In the genomic region with DNA sequence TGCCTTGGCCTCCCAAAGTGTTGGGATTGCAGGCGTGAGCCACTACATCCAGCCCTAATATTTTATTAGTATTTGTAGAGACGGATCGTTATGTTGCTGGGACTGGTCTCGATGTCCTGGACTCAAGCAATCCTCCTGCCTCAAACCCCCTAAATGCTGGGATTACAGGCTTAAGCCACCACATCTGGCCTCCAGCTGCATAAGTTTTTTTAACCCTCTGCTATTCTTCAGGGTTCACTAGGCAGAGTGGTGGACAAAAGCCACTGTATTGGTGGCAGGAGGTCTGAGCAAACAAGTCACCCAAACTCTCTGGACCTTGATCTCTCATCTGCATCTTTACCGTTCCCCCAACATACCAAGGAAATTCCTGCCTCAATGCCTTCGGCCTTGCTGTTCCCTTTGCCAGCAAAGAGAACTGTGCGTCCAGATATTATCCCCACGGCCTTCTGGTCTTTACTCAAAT, we compare ENCODE assay signal across 12 cellular contexts. TPM values are rescaled to one million over a fixed set of nuclear protein-coding genes. Genes with fewer than 3 reads are reported as not detected.
A peak's percentile ranks its signal among the peaks of the same experiment; 100 is the strongest.
DNase-seq lines count a peak whose midpoint lies in the region; ATAC-seq, FAIRE-seq and TF ChIP-seq lines count a peak whose summit lies in the region.
"Had no signal": no experiment of that assay in that cellular context is flagged by ENCODE, and none has a peak within 500 bp of the region (broad histone marks: within the 10 kb centered on the region; RNA-seq: fewer than 3 reads in every experiment).

No MANE protein-coding gene starts in this region.

- CTCF ChIA-PET in HepG2 (lab: Yijun Ruan, JAX; ENCODE audit: low intra/inter-chr PET ratio, low total read pairs) = no interaction called here

- peaks cover 28 to 63% of the 10 kb centered on the region in 2 donors for H3K4me1 Mint-ChIP-seq in stimulated activated naive B cell treated with anti-CD40 and anti-IgM and Interleukin-4, amounts not matched to agents 10 μg/mL and 1 μg/mL and 100 μg/mL, for 72 hours

- H3K36me3 ChIP-seq in GM23248 (ENCODE audit: low read depth) (no peaks in the 10 kb centered on the region), ascending aorta (no peaks in the 10 kb centered on the region), HepG2 (replicated peaks in 1 of 2; ENCODE audit: control insufficient read depth in 1 of 2, insufficient read depth in 2 of 2, low read length in 2 of 2) (no peaks in the 10 kb centered on the region)

- in situ Hi-C loops in GM23248 (cut with MboI) = no loop called here
- in situ Hi-C loops in HepG2 (cut with HindIII; ENCODE audit: extremely low pct_ligation_motif_present, low pct_unique_long_range_greater_than_20kb) = no loop called here

- H4K20me1 ChIP-seq in GM23248 (ENCODE audit: insufficient read depth) (no peaks in the 10 kb centered on the region), HepG2 (ENCODE audit: insufficient read depth, low read length) (no peaks in the 10 kb centered on the region)

- H3K9me2 ChIP-seq in GM23248 (ENCODE audit: insufficient read depth) = no peaks in the 10 kb centered on the region

- BruUV-seq in HepG2 (replicated peaks; lab: Mats Ljungman, UMichigan) = no TSS peak

- DNase-seq in GM23248 (no peak), ascending aorta (ENCODE audit: low spot score in 2 of 2) (no peak), HepG2 (ENCODE audit: low spot score) (no peak), NOMO-1 treated with dmso at 0.1 percent for 144 hours (lab: John Stamatoyannopoulos, UW; ENCODE audit: unreplicated experiment) (no peak)
- no peak for DNase-seq in stimulated activated naive B cell treated with anti-CD40 and anti-IgM and Interleukin-4, amounts not matched to agents 10 μg/mL and 1 μg/mL and 100 μg/mL, for 72 hours
- DNase-seq in stimulated activated CD4-positive, alpha-beta T cell treated with anti-CD3 and anti-CD28 coated beads, Interleukin-12 subunit alpha, Interleukin-12 subunit beta, amount 100 ng/mL, for 4 hours = no peak
- DNase-seq in activated naive CD4-positive, alpha-beta T cell treated with Interleukin-2 at 50 U/mL for 16 hours = no peak
- DNase-seq: CD8-positive, alpha-beta T cell; kidney glomerular epithelial cell; T-helper 1 cell had no signal

- FAIRE-seq in HepG2 (lab: Jason Lieb, UNC) = no peak

- H3K4me3 Mint-ChIP-seq in stimulated activated naive B cell treated with anti-CD40 and anti-IgM and Interleukin-4, amounts not matched to agents 10 μg/mL and 1 μg/mL and 100 μg/mL, for 72 hours = peak overlapping the region in 1 of 2 donors; percentile 12
- H3K4me3 Mint-ChIP-seq: CD8-positive, alpha-beta T cell had no signal

- intact Hi-C loops in ascending aorta (cut with DNase I) = no loop called here
- intact Hi-C loops in HepG2 (cut with micrococcal nuclease; ENCODE audit: unreplicated experiment) = no loop called here

- no peaks in the 10 kb centered on the region for H3K79me2 ChIP-seq in GM23248 (ENCODE audit: insufficient read depth)
- no peaks in the 10 kb centered on the region for H3K79me2 ChIP-seq in HepG2 (ENCODE audit: insufficient read depth, low read length)

- TF ChIP-seq RAD21 in HepG2 (CRISPR knock-in tag; IDR thresholded peaks at IDR 0.05) = no peak

- TF ChIP-seq CTCF in ascending aorta (IDR thresholded peaks at IDR 0.05) (no peak), HepG2 (CRISPR knock-in tag; IDR thresholded peaks at IDR 0.05) (no peak)

- H3K9ac ChIP-seq in GM23248 (peak overlapping the region; percentile 22; the same call in 1 of the 2 replicates), HepG2 (ENCODE audit: insufficient read depth, low read depth, low read length) (no peak overlapping the region)

- ATAC-seq in HepG2 (0 out of 3 replicates have a peak, but pooled peaks have one; percentile 14), esophagus mucosa (no peak)
- ATAC-seq in stimulated activated naive B cell treated with anti-CD40 and anti-IgM and Interleukin-4, amounts not matched to agents 10 μg/mL and 1 μg/mL and 100 μg/mL, for 72 hours (replicated peaks) = no peak
- ATAC-seq: CD8-positive, alpha-beta T cell had no signal

- peak overlapping the region; percentile 69 for H2AFZ ChIP-seq in GM23248
- no peak overlapping the region for H2AFZ ChIP-seq in HepG2 (ENCODE audit: low read length)

- H3K27ac ChIP-seq in GM23248 = peak overlapping the region; percentile 49
- H3K27ac ChIP-seq in ascending aorta = peak overlapping the region; percentile 23 to 38
- H3K27ac ChIP-seq in HepG2 (ENCODE audit: extremely low read length, insufficient read depth, low read length) = no peak overlapping the region
- H3K27ac ChIP-seq: HL-60 had no signal

- peak overlapping the region; percentile 32; the same call in 1 of the 2 replicates for H3K4me3 ChIP-seq in GM23248
- H3K4me3 ChIP-seq in ascending aorta = no peak overlapping the region
- H3K4me3 ChIP-seq in HepG2 (replicated peaks in 1 of 3; ENCODE audit: insufficient read depth in 1 of 3, low read depth in 2 of 3, low read length in 3 of 3) = peak overlapping the region in 1 of 3 experiments; percentile 37; a peak in 1 of 6 replicates

- H3K4me2 ChIP-seq in GM23248 (ENCODE audit: unreplicated experiment) (peak overlapping the region; percentile 76), HepG2 (ENCODE audit: low read depth, low read length) (peak overlapping the region; percentile 71)

- peaks cover 8% of the 10 kb centered on the region; the same call in 1 of the 2 replicates for H3F3A ChIP-seq in GM23248 (ENCODE audit: insufficient read depth)

- no peaks in the 10 kb centered on the region for H3K27me3 ChIP-seq in GM23248 (replicated peaks; ENCODE audit: insufficient read depth)
- no peaks in the 10 kb centered on the region for H3K27me3 ChIP-seq in ascending aorta
- no peaks in the 10 kb centered on the region for H3K27me3 ChIP-seq in HepG2 (ENCODE audit: control insufficient read depth in 1 of 2, insufficient read depth in 2 of 2, low read length in 2 of 2)

- POLR2A ChIA-PET in HepG2 (lab: Yijun Ruan, JAX) = interaction anchor here (0.6 to 2.5 kb wide), 3 partner anchors 10 to 39 kb away, joined by 3 to 11 read pairs (median 6); a partner anchor contains a TSS

- H3K36me3 Mint-ChIP-seq in stimulated activated naive B cell treated with anti-CD40 and anti-IgM and Interleukin-4, amounts not matched to agents 10 μg/mL and 1 μg/mL and 100 μg/mL, for 72 hours = no peaks in the 10 kb centered on the region
- H3K36me3 Mint-ChIP-seq: CD8-positive, alpha-beta T cell had no signal

- TF ChIP-seq EP300 in HepG2 (IDR thresholded peaks at IDR 0.05; ENCODE audit: low read depth in 2 of 2, low read length in 2 of 2) (no peak), HepG2 (CRISPR knock-in tag; IDR thresholded peaks at IDR 0.05; ENCODE audit: borderline replicate concordance) (no peak)

- H3K27me3 Mint-ChIP-seq in stimulated activated naive B cell treated with anti-CD40 and anti-IgM and Interleukin-4, amounts not matched to agents 10 μg/mL and 1 μg/mL and 100 μg/mL, for 72 hours = no peaks in the 10 kb centered on the region

- no peak for TF ChIP-seq POLR2A in HepG2 (IDR thresholded peaks at IDR 0.05; ENCODE audit: insufficient read depth in 1 of 2, low read depth in 2 of 2, low read length in 2 of 2)

- H3K27ac Mint-ChIP-seq in stimulated activated naive B cell treated with anti-CD40 and anti-IgM and Interleukin-4, amounts not matched to agents 10 μg/mL and 1 μg/mL and 100 μg/mL, for 72 hours = peak overlapping the region; percentile 81
- H3K27ac Mint-ChIP-seq: CD8-positive, alpha-beta T cell had no signal

- H3K9me3 ChIP-seq in GM23248 (ENCODE audit: low read depth) (no peaks in the 10 kb centered on the region), ascending aorta (no peaks in the 10 kb centered on the region), HepG2 (ENCODE audit: low read length) (no peaks in the 10 kb centered on the region)

- 60 to 62% methylated on average over 8 of the region's 8 CpGs for WGBS in GM23248 (ENCODE audit: low coverage in 1 of 2, low lambda C conversion rate in 2 of 2, missing lambda C conversion rate in 2 of 2), 2 experiments
- 28% methylated on average over 8 of the region's 8 CpGs for WGBS in HepG2 (ENCODE audit: low lambda C conversion rate)

- H3K4me1 ChIP-seq in GM23248 (ENCODE audit: insufficient read depth) = peaks cover 22% of the 10 kb centered on the region
- peaks cover 3 to 11% of the 10 kb centered on the region in 2 donors for H3K4me1 ChIP-seq in ascending aorta
- peaks cover 52% of the 10 kb centered on the region for H3K4me1 ChIP-seq in HepG2 (ENCODE audit: insufficient read depth, low read length)

- H3K9me3 Mint-ChIP-seq in stimulated activated naive B cell treated with anti-CD40 and anti-IgM and Interleukin-4, amounts not matched to agents 10 μg/mL and 1 μg/mL and 100 μg/mL, for 72 hours = no peaks in the 10 kb centered on the region
- H3K9me3 Mint-ChIP-seq: CD8-positive, alpha-beta T cell had no signal

RNA-seq across cellular contexts. Expression of a gene that starts 10.1 kb away (rescaled TPM):
- 1,589 and 1,665 TPM in 2 replicates for total RNA-seq in GM23248 (2014; rRNA removed; shearing (Covaris generic))
- polyA plus RNA-seq in GM23248 (2016; fragmentation: Nextera tagmentation; extraction: Ambion mirVana) (1,380 and 1,381 TPM in 2 replicates), HepG2 (2011; rRNA removed) (19.9 and 23.3 TPM in 2 replicates)
- total RNA-seq in ascending aorta (494 TPM), HepG2 (2016; rRNA removed; fragmentation: Illumina TruSeq; extraction: Trizol) (77.4 and 120 TPM in 2 replicates), esophagus mucosa (56.8 TPM)
- 5.2 and 5.7 TPM in 2 replicates for total RNA-seq in HepG2 (2016; cell fraction: cytosol; rRNA removed; fragmentation: Illumina TruSeq; extraction: Trizol; ENCODE audit: low read depth)
- 79.6 and 107 TPM in 2 replicates for total RNA-seq in HepG2 (2016; cell fraction: insoluble cytoplasmic fraction; rRNA removed; fragmentation: Illumina TruSeq; extraction: Trizol)
- 27.3 and 32.5 TPM in 2 replicates for total RNA-seq in HepG2 (2016; cell fraction: membrane; rRNA removed; fragmentation: Illumina TruSeq; extraction: Trizol)
- total RNA-seq in HepG2 (2016; cell fraction: nucleus; rRNA removed; fragmentation: Illumina TruSeq; extraction: Trizol) = 53.7 and 61.5 TPM in 2 replicates
- 15.6 and 24.0 TPM in 2 replicates for polyA plus RNA-seq in HepG2 (2011; cell fraction: cytosol; rRNA removed)
- polyA plus RNA-seq in HepG2 (2011; cell fraction: nucleus; rRNA removed) = 8.0 and 12.1 TPM in 2 replicates
- 51.1 and 58.9 TPM in 2 replicates for polyA plus RNA-seq in HepG2 (2012)
- polyA plus RNA-seq in HepG2 (2016; cell fraction: cytosol; fragmentation: Illumina TruSeq; extraction: Trizol; ENCODE audit: low read depth) = 5.0 and 5.8 TPM in 2 replicates
- polyA plus RNA-seq in HepG2 (2016; cell fraction: insoluble cytoplasmic fraction; fragmentation: Illumina TruSeq; extraction: Trizol; ENCODE audit: low read depth) = 122 and 132 TPM in 2 replicates
- polyA plus RNA-seq in HepG2 (2016; cell fraction: membrane; fragmentation: Illumina TruSeq; extraction: Trizol; ENCODE audit: low read depth) = 19.2 and 20.4 TPM in 2 replicates
- 62.7 and 67.7 TPM in 2 replicates for polyA plus RNA-seq in HepG2 (2016; cell fraction: nucleus; fragmentation: Illumina TruSeq; extraction: Trizol; ENCODE audit: insufficient read depth, low read depth)
- polyA minus RNA-seq in HepG2 (2011; rRNA and poly(A)+ RNA removed; ENCODE audit: low replicate concordance) = 11.1 and 23.5 TPM in 2 replicates
- polyA minus RNA-seq in HepG2 (2011; cell fraction: cytosol; rRNA and poly(A)+ RNA removed) = 41.9 and 45.3 TPM in 2 replicates
- polyA minus RNA-seq in HepG2 (2011; cell fraction: nucleus; rRNA and poly(A)+ RNA removed) = 31.5 and 33.2 TPM in 2 replicates
